ENCODE assay signal across 7 cellular contexts in genomic region chr17:30970757-30971567, GRCh38. TPM values are rescaled to one million over a fixed set of nuclear protein-coding genes. Genes with fewer than 3 reads are reported as not detected.
A peak's percentile ranks its signal among the peaks of the same experiment; 100 is the strongest.
DNase-seq lines count a peak whose midpoint lies in the region; ATAC-seq, FAIRE-seq and TF ChIP-seq lines count a peak whose summit lies in the region.

Gene RNF135 (plus strand): TSS chr17:30971039. CDS start chr17:30971074, 35 bp downstream.

- H4K20me1 ChIP-seq in H1 (replicated peaks in 1 of 2; ENCODE audit: control insufficient read depth in 1 of 2, insufficient read depth in 2 of 2, low read length in 2 of 2): no peaks in the 10 kb centered on the region

- H3K23me2 ChIP-seq in H1 (ENCODE audit: low read depth, low read length): peaks cover 6% of the 10 kb centered on the region; the same call in 1 of the 2 replicates

- H3K79me2 ChIP-seq in H1 (ENCODE audit: control insufficient read depth in 1 of 2, insufficient read depth in 2 of 2, low read length in 2 of 2): no peaks in the 10 kb centered on the region

- no peak within 1 kb of the TSS for H3K14ac ChIP-seq in H1 (ENCODE audit: insufficient read length)

- H2BK120ac ChIP-seq in H1 (replicated peaks; ENCODE audit: low read depth, low read length): no peak within 1 kb of the TSS

- POLR2A ChIA-PET in H1 (lab: Charles Lee; ENCODE audit: partially characterized antibody): interaction anchor here (0.6 to 3.0 kb wide), 11 partner anchors 14 to 407 kb away, joined by 3 to 16 read pairs (median 4); partner anchors contain the start of genes ATAD5 and TEFM

- no peaks in the 10 kb centered on the region for H3K4me1 ChIP-seq in H1 (replicated peaks in 1 of 4; ENCODE audit: control insufficient read depth in 3 of 4, insufficient read depth in 4 of 4, low read length in 3 of 4)

- TF ChIP-seq POLR2A in H1 (IDR thresholded peaks at IDR 0.05; ENCODE audit: control extremely low read depth in 1 of 2, low read depth in 2 of 2, low read length in 2 of 2): peak; percentile 75 to 81

- peak; percentile 66 to 71 for DNase-seq in NCI-H524 (lab: John Stamatoyannopoulos, UW)
- peak; percentile 13 to 20 for DNase-seq in activated CD8-positive, alpha-beta memory T cell treated with anti-CD3 and anti-CD28 coated beads for 4 hours (ENCODE audit: low read depth in 2 of 2)
- DNase-seq in H1 (ENCODE audit: low read depth in 1 of 2, low spot score in 2 of 2): peak; percentile 53 to 85
- DNase-seq in memory B cell (ENCODE audit: low spot score in 2 of 2): peak; percentile 72
- DNase-seq in stimulated activated CD8-positive, alpha-beta memory T cell treated with anti-CD3 and anti-CD28 coated beads, Interleukin-12 subunit alpha, Interleukin-12 subunit beta, amount 100 ng/mL, for 1 hour (ENCODE audit: low read depth): peak; percentile 22

- peak within 1 kb of the TSS; percentile 99 for H3K4me3 Mint-ChIP-seq in memory B cell

- H3K27me3 ChIP-seq in H1 (replicated peaks in 1 of 4; ENCODE audit: control insufficient read depth in 3 of 4, extremely low read depth in 1 of 4, insufficient read depth in 3 of 4, low read length in 3 of 4): no peaks in the 10 kb centered on the region; a peak in 1 of 7 replicates

- H3K36me3 Mint-ChIP-seq in memory B cell: peaks cover 11% of the 10 kb centered on the region

- peak within 1 kb of the TSS; percentile 60; the same call in 1 of the 2 replicates for H2BK5ac ChIP-seq in H1 (ENCODE audit: low read depth, low read length)

- peak within 1 kb of the TSS; percentile 80 for H3K27ac ChIP-seq in H1 (ENCODE audit: low read depth, low read length)

- no peak within 1 kb of the TSS for H2AK5ac ChIP-seq in H1 (ENCODE audit: low read depth, low read length)

- peak within 1 kb of the TSS; percentile 66 for H4K91ac ChIP-seq in H1 (replicated peaks; ENCODE audit: insufficient read length, low read length)

- H4K8ac ChIP-seq in H1 (ENCODE audit: extremely low read depth, insufficient read depth, low read length): peak within 1 kb of the TSS; percentile 90

- H2BK12ac ChIP-seq in H1 (ENCODE audit: low read depth, low read length): peak within 1 kb of the TSS; percentile 46; the same call in 1 of the 2 replicates

- H3K23ac ChIP-seq in H1 (ENCODE audit: insufficient read length): no peak within 1 kb of the TSS

- peak within 1 kb of the TSS; percentile 93 for H3K18ac ChIP-seq in H1 (ENCODE audit: extremely low read depth, low read length)

- H3K27me3 Mint-ChIP-seq in memory B cell: no peaks in the 10 kb centered on the region

- H2BK15ac ChIP-seq in H1 (ENCODE audit: low read length): no peak within 1 kb of the TSS; the same call in 1 of the 2 replicates

- H3K9ac ChIP-seq in H1 (replicated peaks in 1 of 4; ENCODE audit: extremely low read depth in 1 of 4, low read depth in 3 of 4, low read length in 3 of 4): peak within 1 kb of the TSS; percentile 71 to 80 (median 76)

- TF ChIP-seq CTCF in H1 (IDR thresholded peaks at IDR 0.05; ENCODE audit: control extremely low read depth in 1 of 3, insufficient read depth in 1 of 3, low read depth in 1 of 3, low read length in 3 of 3): peak in 2 of 3 experiments; percentile 7 to 24; a peak in 3 of 4 replicates

- no peak within 1 kb of the TSS for H2BK20ac ChIP-seq in H1 (ENCODE audit: low read length)

- peak within 1 kb of the TSS; percentile 55 for H2AFZ ChIP-seq in H1 (ENCODE audit: low read length)

- H3K79me1 ChIP-seq in H1 (ENCODE audit: low read depth, low read length): no peaks in the 10 kb centered on the region

- no peaks in the 10 kb centered on the region for H3K36me3 ChIP-seq in H1 (ENCODE audit: control insufficient read depth in 2 of 4, insufficient read depth in 4 of 4, low read length in 3 of 4)

- no peak for TF ChIP-seq EP300 in H1 (IDR thresholded peaks at IDR 0.05; ENCODE audit: borderline replicate concordance in 1 of 2, low read depth in 2 of 2, low read length in 2 of 2)

- FAIRE-seq in H1 (lab: Jason Lieb, UNC): no peak

- CTCF ChIA-PET in H1 (lab: Charles Lee; ENCODE audit: partially characterized antibody): interaction anchor here (0.9 to 1.6 kb wide), 2 partner anchors 18 to 43 kb away, joined by 3 read pairs; no protein-coding TSS in a partner anchor

- peak within 1 kb of the TSS; percentile 65 to 75 (median 71) for H3K4me3 ChIP-seq in H1 (ENCODE audit: extremely low read depth in 1 of 4, insufficient read depth in 2 of 4, low read depth in 3 of 4, low read length in 4 of 4)

- H3K4me1 Mint-ChIP-seq in memory B cell: peaks cover 26% of the 10 kb centered on the region

- H3K4ac ChIP-seq in H1 (replicated peaks; ENCODE audit: insufficient read length, low read depth, low read length): no peak within 1 kb of the TSS

- H3K4me2 ChIP-seq in H1 (ENCODE audit: insufficient read depth in 1 of 2, low read depth in 2 of 2, low read length in 2 of 2): peak within 1 kb of the TSS; percentile 89 to 97

- TF ChIP-seq RAD21 in H1 (IDR thresholded peaks at IDR 0.05 in 1 of 2, conservative IDR thresholded peaks at IDR 0.05 in 1 of 2; ENCODE audit: low read depth in 2 of 2, low read length in 2 of 2): no peak; a peak in 1 of 4 replicates

- 4% methylated on average over 47 of the region's 70 CpGs; no CpG with 5 or more reads in 1 of the 2 experiments for WGBS in H1 (ENCODE audit: extremely low coverage in 1 of 2, insufficient coverage in 1 of 2, insufficient read length in 1 of 2, insufficient replicate concordance in 2 of 2, low coverage in 1 of 2, low lambda C conversion rate in 2 of 2, missing lambda C conversion rate in 1 of 2), 2 experiments

- H3K56ac ChIP-seq in H1 (replicated peaks; ENCODE audit: insufficient read length, low read depth, low read length): peak within 1 kb of the TSS; percentile 47

- peak within 1 kb of the TSS; percentile 73 for H4K5ac ChIP-seq in H1 (ENCODE audit: insufficient read length, low read depth, low read length)

- ATAC-seq in GM18498 (IDR thresholded peaks at IDR 0.05; ENCODE audit: unreplicated experiment): peak; percentile 67
- ATAC-seq in HG02943 (IDR thresholded peaks at IDR 0.05; ENCODE audit: low read depth, unreplicated experiment): peak; percentile 52
- ATAC-seq in memory B cell (ENCODE audit: low read depth): peak; percentile 57

- H3K9me3 ChIP-seq in H1 (ENCODE audit: insufficient read depth in 2 of 2, low read depth in 1 of 2, low read length in 1 of 2): no peaks in the 10 kb centered on the region; a peak in 1 of 4 replicates

- peaks cover 2% of the 10 kb centered on the region for H3K9me3 Mint-ChIP-seq in memory B cell

- peak within 1 kb of the TSS; percentile 100 for H3K27ac Mint-ChIP-seq in memory B cell

TF ChIP-seq in H1, 55 proteins besides CTCF, POLR2A, EP300 and RAD21 (continues in another document):
- TF ChIP-seq CREB1 (IDR thresholded peaks at IDR 0.05) (0 out of 2 replicates have a peak, but pooled peaks have one; percentile 18), KDM1A (IDR thresholded peaks at IDR 0.05; ENCODE audit: borderline replicate concordance, low read length) (no peak), E2F6 (IDR thresholded peaks at IDR 0.05) (peak; percentile 71; the same call in 1 of the 2 replicates), GTF2F1 (IDR thresholded peaks at IDR 0.05; ENCODE audit: borderline replicate concordance, low read depth, low read length) (peak; percentile 79; the same call in 1 of the 2 replicates), SIRT6 (IDR thresholded peaks at IDR 0.05; ENCODE audit: low read length) (no peak), FOSL1 (IDR thresholded peaks at IDR 0.05; ENCODE audit: insufficient read depth, low read depth, low read length) (no peak), ASH2L (IDR thresholded peaks at IDR 0.05; ENCODE audit: low read length) (peak; percentile 87), TBP (IDR thresholded peaks at IDR 0.05; ENCODE audit: low read depth, low read length) (peak; percentile 65; the same call in 1 of the 2 replicates), TAF1 (IDR thresholded peaks at IDR 0.05; ENCODE audit: low read depth, low read length) (0 out of 2 replicates have a peak, but pooled peaks have one; percentile 46), CTBP2 (IDR thresholded peaks at IDR 0.05; ENCODE audit: borderline replicate concordance, insufficient read depth, insufficient read length, low read length) (peak; percentile 53), RBBP5 (IDR thresholded peaks at IDR 0.05; ENCODE audit: borderline replicate concordance, low read depth, low read length) (peak; percentile 83), CHD2 (IDR thresholded peaks at IDR 0.05; ENCODE audit: low read length) (peak; percentile 31), GABPA (IDR thresholded peaks at IDR 0.05; ENCODE audit: borderline replicate concordance, insufficient read depth, low read length) (peak; percentile 34; the same call in 1 of the 2 replicates), POLR2AphosphoS5 (IDR thresholded peaks at IDR 0.05; ENCODE audit: low read depth, low read length) (peak; percentile 65; the same call in 1 of the 2 replicates), TCF12 (IDR thresholded peaks at IDR 0.05; ENCODE audit: low read depth, low read length) (no peak), KDM5A (IDR thresholded peaks at IDR 0.05; ENCODE audit: low read length) (no peak), RXRA (IDR thresholded peaks at IDR 0.05; ENCODE audit: insufficient read depth, low read depth, low read length) (no peak), SIN3A (conservative IDR thresholded peaks at IDR 0.05 in 1 of 2, IDR thresholded peaks at IDR 0.05 in 1 of 2; ENCODE audit: low read depth in 1 of 2, low read length in 2 of 2) (peak in 1 of 2 experiments; percentile 37; a peak in 1 of 4 replicates), PHF8 (conservative IDR thresholded peaks at IDR 0.05; ENCODE audit: low read depth, low read length) (peak; percentile 86), ZNF274 (IDR thresholded peaks at IDR 0.05; ENCODE audit: borderline replicate concordance, extremely low read depth, low read length) (no peak), KDM4A (IDR thresholded peaks at IDR 0.05; ENCODE audit: low read depth, low read length, severe bottlenecking) (peak; percentile 85)

RNA-seq across cellular contexts. Expression of gene RNF135, which starts in this region (rescaled TPM):
- 9.0 and 10.3 TPM in 2 replicates for total RNA-seq in H1 (2021; fragmentation: NEBNext Ultra II Directional; extraction: Animal tissue kit (Norgen Biotek cat#: 25700))
- polyA plus RNA-seq in H1 (2011; rRNA removed): 7.7 and 8.8 TPM in 2 replicates
- 9.6 TPM for polyA plus RNA-seq in H1 (2011; cell fraction: cytosol; rRNA removed)
- polyA plus RNA-seq in H1 (2011; cell fraction: nucleus; rRNA removed): 5.4 TPM
- 7.8 to 9.9 TPM (median 8.5 TPM) in 4 replicates for polyA plus RNA-seq in H1 (2012, experiment 1 of 2)
- polyA plus RNA-seq in H1 (2012, experiment 2 of 2): 8.8 TPM
- 4.0 TPM for polyA plus RNA-seq in H1 (2013, experiment 1 of 2)
- 3.9 TPM for polyA plus RNA-seq in H1 (2013, experiment 2 of 2)
- polyA minus RNA-seq in H1 (2011; rRNA and poly(A)+ RNA removed): 4.7 and 5.7 TPM in 2 replicates
- 17.0 TPM for polyA minus RNA-seq in H1 (2011; cell fraction: cytosol; rRNA and poly(A)+ RNA removed)
- 3.7 TPM for polyA minus RNA-seq in H1 (2011; cell fraction: nucleus; rRNA and poly(A)+ RNA removed)

Comparison
In these comparisons a context has a peak if more than half of its experiments do, and no peak if none do; other contexts are left out.
1. Peak in every context shown above with its lines: DNase-seq, ATAC-seq, H3K4me3 ChIP-seq and H3K27ac ChIP-seq.
2. DNase-seq: peak in every context shown above with its lines; median percentile 72 in memory B cell; 69 in H1; 68 in NCI-H524; 22 in stimulated activated CD8-positive, alpha-beta memory T cell treated with anti-CD3 and anti-CD28 coated beads, Interleukin-12 subunit alpha, Interleukin-12 subunit beta, amount 100 ng/mL, for 1 hour; 16 in activated CD8-positive, alpha-beta memory T cell treated with anti-CD3 and anti-CD28 coated beads for 4 hours.